1 cellular context compared by ENCODE assay signal in genomic region chr19:45886427-45887310, GRCh38.
TF ChIP-seq lines count a peak whose summit lies in the region.

No MANE protein-coding gene starts in this region.

TF ChIP-seq in K562, 482 proteins besides CTCF, POLR2A, EP300 and RAD21 (continued from another document and continues in another):
- TF ChIP-seq USF2 (CRISPR knock-in tag; IDR thresholded peaks at IDR 0.05) = no peak
- TF ChIP-seq ZFP30 (CRISPR knock-in tag; IDR thresholded peaks at IDR 0.05; ENCODE audit: borderline replicate concordance) = no peak
- no peak for TF ChIP-seq SAP30 (IDR thresholded peaks at IDR 0.05; ENCODE audit: borderline replicate concordance, insufficient read depth, low read depth, low read length, poor library complexity, severe bottlenecking)
- no peak for TF ChIP-seq ZBTB17 (CRISPR knock-in tag; IDR thresholded peaks at IDR 0.05)
- no peak for TF ChIP-seq NR2F6 (CRISPR knock-in tag; IDR thresholded peaks at IDR 0.05)
- no peak for TF ChIP-seq STAT6 (CRISPR knock-in tag; IDR thresholded peaks at IDR 0.05)
- TF ChIP-seq KLF13 (tag; IDR thresholded peaks at IDR 0.05; ENCODE audit: borderline replicate concordance, low read depth) = peak; percentile 33; the same call in 1 of the 2 replicates
- no peak for TF ChIP-seq ZNF57 (CRISPR knock-in tag; IDR thresholded peaks at IDR 0.05)
- no peak for TF ChIP-seq BRF1 (IDR thresholded peaks at IDR 0.05; ENCODE audit: borderline replicate concordance, extremely low read depth, insufficient read length)
- peak in 1 of 3 experiments; percentile 59; a peak in 2 of 6 replicates for TF ChIP-seq ZBTB11 (CRISPR knock-in tag; IDR thresholded peaks at IDR 0.05)
- peak; percentile 14 for TF ChIP-seq NFYB (IDR thresholded peaks at IDR 0.05; ENCODE audit: extremely low read depth, insufficient read length)
- no peak for TF ChIP-seq ZNF408 (CRISPR knock-in tag; IDR thresholded peaks at IDR 0.05; ENCODE audit: low read depth)
- TF ChIP-seq CBFA2T3 (IDR thresholded peaks at IDR 0.05) = no peak
- peak; percentile 35; the same call in 1 of the 2 replicates for TF ChIP-seq SOX6 (IDR thresholded peaks at IDR 0.05)
- no peak for TF ChIP-seq TRIM24 (IDR thresholded peaks at IDR 0.05)
- no peak for TF ChIP-seq ZNF146 (CRISPR knock-in tag; IDR thresholded peaks at IDR 0.05; ENCODE audit: unreplicated experiment)
- TF ChIP-seq HDGF (IDR thresholded peaks at IDR 0.05) = peak; percentile 81; the same call in 1 of the 2 replicates
- no peak for TF ChIP-seq SRF (CRISPR knock-in tag; IDR thresholded peaks at IDR 0.05)
- TF ChIP-seq PRMT5 (CRISPR knock-in tag; IDR thresholded peaks at IDR 0.05) = no peak
- TF ChIP-seq, protein P1, sequence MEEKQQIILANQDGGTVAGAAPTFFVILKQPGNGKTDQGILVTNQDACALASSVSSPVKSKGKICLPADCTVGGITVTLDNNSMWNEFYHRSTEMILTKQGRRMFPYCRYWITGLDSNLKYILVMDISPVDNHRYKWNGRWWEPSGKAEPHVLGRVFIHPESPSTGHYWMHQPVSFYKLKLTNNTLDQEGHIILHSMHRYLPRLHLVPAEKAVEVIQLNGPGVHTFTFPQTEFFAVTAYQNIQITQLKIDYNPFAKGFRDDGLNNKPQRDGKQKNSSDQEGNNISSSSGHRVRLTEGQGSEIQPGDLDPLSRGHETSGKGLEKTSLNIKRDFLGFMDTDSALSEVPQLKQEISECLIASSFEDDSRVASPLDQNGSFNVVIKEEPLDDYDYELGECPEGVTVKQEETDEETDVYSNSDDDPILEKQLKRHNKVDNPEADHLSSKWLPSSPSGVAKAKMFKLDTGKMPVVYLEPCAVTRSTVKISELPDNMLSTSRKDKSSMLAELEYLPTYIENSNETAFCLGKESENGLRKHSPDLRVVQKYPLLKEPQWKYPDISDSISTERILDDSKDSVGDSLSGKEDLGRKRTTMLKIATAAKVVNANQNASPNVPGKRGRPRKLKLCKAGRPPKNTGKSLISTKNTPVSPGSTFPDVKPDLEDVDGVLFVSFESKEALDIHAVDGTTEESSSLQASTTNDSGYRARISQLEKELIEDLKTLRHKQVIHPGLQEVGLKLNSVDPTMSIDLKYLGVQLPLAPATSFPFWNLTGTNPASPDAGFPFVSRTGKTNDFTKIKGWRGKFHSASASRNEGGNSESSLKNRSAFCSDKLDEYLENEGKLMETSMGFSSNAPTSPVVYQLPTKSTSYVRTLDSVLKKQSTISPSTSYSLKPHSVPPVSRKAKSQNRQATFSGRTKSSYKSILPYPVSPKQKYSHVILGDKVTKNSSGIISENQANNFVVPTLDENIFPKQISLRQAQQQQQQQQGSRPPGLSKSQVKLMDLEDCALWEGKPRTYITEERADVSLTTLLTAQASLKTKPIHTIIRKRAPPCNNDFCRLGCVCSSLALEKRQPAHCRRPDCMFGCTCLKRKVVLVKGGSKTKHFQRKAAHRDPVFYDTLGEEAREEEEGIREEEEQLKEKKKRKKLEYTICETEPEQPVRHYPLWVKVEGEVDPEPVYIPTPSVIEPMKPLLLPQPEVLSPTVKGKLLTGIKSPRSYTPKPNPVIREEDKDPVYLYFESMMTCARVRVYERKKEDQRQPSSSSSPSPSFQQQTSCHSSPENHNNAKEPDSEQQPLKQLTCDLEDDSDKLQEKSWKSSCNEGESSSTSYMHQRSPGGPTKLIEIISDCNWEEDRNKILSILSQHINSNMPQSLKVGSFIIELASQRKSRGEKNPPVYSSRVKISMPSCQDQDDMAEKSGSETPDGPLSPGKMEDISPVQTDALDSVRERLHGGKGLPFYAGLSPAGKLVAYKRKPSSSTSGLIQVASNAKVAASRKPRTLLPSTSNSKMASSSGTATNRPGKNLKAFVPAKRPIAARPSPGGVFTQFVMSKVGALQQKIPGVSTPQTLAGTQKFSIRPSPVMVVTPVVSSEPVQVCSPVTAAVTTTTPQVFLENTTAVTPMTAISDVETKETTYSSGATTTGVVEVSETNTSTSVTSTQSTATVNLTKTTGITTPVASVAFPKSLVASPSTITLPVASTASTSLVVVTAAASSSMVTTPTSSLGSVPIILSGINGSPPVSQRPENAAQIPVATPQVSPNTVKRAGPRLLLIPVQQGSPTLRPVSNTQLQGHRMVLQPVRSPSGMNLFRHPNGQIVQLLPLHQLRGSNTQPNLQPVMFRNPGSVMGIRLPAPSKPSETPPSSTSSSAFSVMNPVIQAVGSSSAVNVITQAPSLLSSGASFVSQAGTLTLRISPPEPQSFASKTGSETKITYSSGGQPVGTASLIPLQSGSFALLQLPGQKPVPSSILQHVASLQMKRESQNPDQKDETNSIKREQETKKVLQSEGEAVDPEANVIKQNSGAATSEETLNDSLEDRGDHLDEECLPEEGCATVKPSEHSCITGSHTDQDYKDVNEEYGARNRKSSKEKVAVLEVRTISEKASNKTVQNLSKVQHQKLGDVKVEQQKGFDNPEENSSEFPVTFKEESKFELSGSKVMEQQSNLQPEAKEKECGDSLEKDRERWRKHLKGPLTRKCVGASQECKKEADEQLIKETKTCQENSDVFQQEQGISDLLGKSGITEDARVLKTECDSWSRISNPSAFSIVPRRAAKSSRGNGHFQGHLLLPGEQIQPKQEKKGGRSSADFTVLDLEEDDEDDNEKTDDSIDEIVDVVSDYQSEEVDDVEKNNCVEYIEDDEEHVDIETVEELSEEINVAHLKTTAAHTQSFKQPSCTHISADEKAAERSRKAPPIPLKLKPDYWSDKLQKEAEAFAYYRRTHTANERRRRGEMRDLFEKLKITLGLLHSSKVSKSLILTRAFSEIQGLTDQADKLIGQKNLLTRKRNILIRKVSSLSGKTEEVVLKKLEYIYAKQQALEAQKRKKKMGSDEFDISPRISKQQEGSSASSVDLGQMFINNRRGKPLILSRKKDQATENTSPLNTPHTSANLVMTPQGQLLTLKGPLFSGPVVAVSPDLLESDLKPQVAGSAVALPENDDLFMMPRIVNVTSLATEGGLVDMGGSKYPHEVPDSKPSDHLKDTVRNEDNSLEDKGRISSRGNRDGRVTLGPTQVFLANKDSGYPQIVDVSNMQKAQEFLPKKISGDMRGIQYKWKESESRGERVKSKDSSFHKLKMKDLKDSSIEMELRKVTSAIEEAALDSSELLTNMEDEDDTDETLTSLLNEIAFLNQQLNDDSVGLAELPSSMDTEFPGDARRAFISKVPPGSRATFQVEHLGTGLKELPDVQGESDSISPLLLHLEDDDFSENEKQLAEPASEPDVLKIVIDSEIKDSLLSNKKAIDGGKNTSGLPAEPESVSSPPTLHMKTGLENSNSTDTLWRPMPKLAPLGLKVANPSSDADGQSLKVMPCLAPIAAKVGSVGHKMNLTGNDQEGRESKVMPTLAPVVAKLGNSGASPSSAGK (IDR thresholded peaks at IDR 0.05) = no peak
- TF ChIP-seq PRDM10 (IDR thresholded peaks at IDR 0.05; ENCODE audit: partially characterized antibody) = peak; percentile 96
- 0 out of 2 replicates have a peak, but pooled peaks have one; percentile 49 for TF ChIP-seq ZNF253 (CRISPR knock-in tag; conservative IDR thresholded peaks at IDR 0.05)
- TF ChIP-seq MEF2A (IDR thresholded peaks at IDR 0.05; ENCODE audit: control insufficient read depth, low read depth, low read length) = no peak
- TF ChIP-seq CREM (IDR thresholded peaks at IDR 0.05; ENCODE audit: low read depth) = peak; percentile 97
- TF ChIP-seq ETS2 (tag; IDR thresholded peaks at IDR 0.05; ENCODE audit: borderline replicate concordance, poor library complexity, severe bottlenecking) = no peak
- TF ChIP-seq, protein P2, sequence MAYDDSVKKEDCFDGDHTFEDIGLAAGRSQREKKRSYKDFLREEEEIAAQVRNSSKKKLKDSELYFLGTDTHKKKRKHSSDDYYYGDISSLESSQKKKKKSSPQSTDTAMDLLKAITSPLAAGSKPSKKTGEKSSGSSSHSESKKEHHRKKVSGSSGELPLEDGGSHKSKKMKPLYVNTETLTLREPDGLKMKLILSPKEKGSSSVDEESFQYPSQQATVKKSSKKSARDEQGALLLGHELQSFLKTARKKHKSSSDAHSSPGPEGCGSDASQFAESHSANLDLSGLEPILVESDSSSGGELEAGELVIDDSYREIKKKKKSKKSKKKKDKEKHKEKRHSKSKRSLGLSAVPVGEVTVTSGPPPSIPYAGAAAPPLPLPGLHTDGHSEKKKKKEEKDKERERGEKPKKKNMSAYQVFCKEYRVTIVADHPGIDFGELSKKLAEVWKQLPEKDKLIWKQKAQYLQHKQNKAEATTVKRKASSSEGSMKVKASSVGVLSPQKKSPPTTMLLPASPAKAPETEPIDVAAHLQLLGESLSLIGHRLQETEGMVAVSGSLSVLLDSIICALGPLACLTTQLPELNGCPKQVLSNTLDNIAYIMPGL (CRISPR knock-in tag; IDR thresholded peaks at IDR 0.05) = no peak
- TF ChIP-seq CBX3 (IDR thresholded peaks at IDR 0.05; ENCODE audit: borderline replicate concordance in 1 of 2, low read length in 2 of 2) = no peak
- TF ChIP-seq RHOXF2B (CRISPR knock-in tag; conservative IDR thresholded peaks at IDR 0.05) = no peak
- TF ChIP-seq ZNF143 (CRISPR knock-in tag; IDR thresholded peaks at IDR 0.05) = peak; percentile 82
- TF ChIP-seq PHTF2 (CRISPR knock-in tag; IDR thresholded peaks at IDR 0.05) = peak; percentile 11; the same call in 1 of the 2 replicates
- peak; percentile 95 for TF ChIP-seq ZBTB7A (IDR thresholded peaks at IDR 0.05; ENCODE audit: borderline replicate concordance, control insufficient read depth, low read depth, low read length)
- TF ChIP-seq, protein P3, sequence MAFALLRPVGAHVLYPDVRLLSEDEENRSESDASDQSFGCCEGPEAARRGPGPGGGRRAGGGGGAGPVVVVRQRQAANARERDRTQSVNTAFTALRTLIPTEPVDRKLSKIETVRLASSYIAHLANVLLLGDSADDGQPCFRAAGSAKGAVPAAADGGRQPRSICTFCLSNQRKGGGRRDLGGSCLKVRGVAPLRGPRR (CRISPR knock-in tag; IDR thresholded peaks at IDR 0.05) = no peak
- no peak for TF ChIP-seq GTF2A2 (tag; IDR thresholded peaks at IDR 0.05)
- TF ChIP-seq SMARCA4 (IDR thresholded peaks at IDR 0.05) = no peak
- peak; percentile 100 for TF ChIP-seq BCOR (IDR thresholded peaks at IDR 0.05)
- no peak for TF ChIP-seq ZNF24 (IDR thresholded peaks at IDR 0.05)
